ENCODE assay signal across 16 cellular contexts in the genomic region with DNA sequence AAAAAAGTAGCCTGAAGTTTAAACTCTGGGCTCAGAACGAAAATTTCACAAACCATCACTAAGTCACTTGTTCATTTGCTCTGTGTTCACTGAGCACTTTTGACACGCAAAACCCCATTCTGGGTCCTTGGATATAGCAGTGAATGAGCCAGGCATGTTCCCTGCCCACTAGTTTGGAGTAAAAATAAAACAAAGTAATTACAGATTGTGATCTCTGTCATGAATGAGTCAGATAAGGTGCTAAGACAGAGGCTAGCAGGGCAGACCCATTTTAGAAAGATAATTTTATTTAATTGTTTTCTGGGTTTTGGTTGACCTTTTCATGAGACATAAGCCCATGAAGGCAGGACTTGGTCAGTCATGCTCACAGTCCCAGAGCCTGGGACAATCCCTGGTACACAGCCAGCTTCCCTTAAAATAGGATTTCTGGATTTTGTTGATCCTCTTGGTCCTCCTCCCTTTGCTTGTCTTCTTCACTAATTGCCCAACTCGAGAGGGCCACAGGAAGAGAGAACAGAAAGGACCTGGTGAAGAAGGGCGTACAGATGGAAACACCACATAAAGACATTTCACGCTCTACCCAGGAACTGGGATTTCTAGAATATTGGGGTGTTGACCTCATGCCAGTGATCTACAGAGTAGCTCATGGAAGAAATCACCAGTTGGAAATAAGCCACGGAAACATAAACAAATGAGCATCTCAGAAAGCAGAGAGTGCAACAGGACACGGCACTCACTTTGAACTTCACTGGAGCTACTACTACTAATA.
DNase-seq lines count a peak whose midpoint lies in the region; ATAC-seq and TF ChIP-seq lines count a peak whose summit lies in the region.
"Had no signal": no experiment of that assay in that cellular context is flagged by ENCODE, and none has a peak within 500 bp of the region (broad histone marks: within the 10 kb centered on the region; RNA-seq: fewer than 3 reads in every experiment).

No MANE protein-coding gene starts in this region.

- H3K9me3 Mint-ChIP-seq in activated T-cell treated with anti-CD3 and anti-CD28 coated beads, Interleukin-2, amount 50 U/mL, for 4 hours: no peaks in the 10 kb centered on the region
- H3K9me3 Mint-ChIP-seq in activated CD4-positive, alpha-beta memory T cell treated with anti-CD3 and anti-CD28 coated beads, Interleukin-2, amount 10 ng/mL, durations not matched to agents 7 days and 5 days: no peaks in the 10 kb centered on the region
- no peaks in the 10 kb centered on the region for H3K9me3 Mint-ChIP-seq in stimulated activated naive CD8-positive, alpha-beta T cell treated with anti-CD3 and anti-CD28 coated beads, Interleukin-15, amount 100 ng/mL, for 72 hours
- H3K9me3 Mint-ChIP-seq: CD14-positive monocyte; stimulated activated memory B cell treated with anti-CD40 and anti-IgM and Interleukin-4, amounts not matched to agents 10 μg/mL and 1 μg/mL and 100 μg/mL, for 72 hours had no signal

- intact Hi-C loops in sciatic nerve (cut with DNase I): no loop called here

- peaks cover 8% of the 10 kb centered on the region for H3K4me1 ChIP-seq in foreskin keratinocyte

- POLR2A ChIA-PET in activated CD4-positive, alpha-beta memory T cell treated with anti-CD3 and anti-CD28 coated beads, Interleukin-2, amount 10 ng/mL, durations not matched to agents 7 days and 5 days (lab: Charles Lee): interaction anchor here (1.4 to 6.5 kb wide), 2 partner anchors 25 to 30 kb away, joined by 4 to 34 read pairs; no protein-coding TSS in a partner anchor

- H3K27me3 Mint-ChIP-seq in activated T-cell treated with anti-CD3 and anti-CD28 coated beads, Interleukin-2, amount 50 U/mL, for 4 hours (ENCODE audit: low read depth): no peaks in the 10 kb centered on the region
- H3K27me3 Mint-ChIP-seq in activated CD4-positive, alpha-beta memory T cell treated with anti-CD3 and anti-CD28 coated beads, Interleukin-2, amount 10 ng/mL, durations not matched to agents 7 days and 5 days: no peaks in the 10 kb centered on the region
- no peaks in the 10 kb centered on the region for H3K27me3 Mint-ChIP-seq in stimulated activated naive CD8-positive, alpha-beta T cell treated with anti-CD3 and anti-CD28 coated beads, Interleukin-15, amount 100 ng/mL, for 72 hours
- H3K27me3 Mint-ChIP-seq: stimulated activated memory B cell treated with anti-CD40 and anti-IgM and Interleukin-4, amounts not matched to agents 10 μg/mL and 1 μg/mL and 100 μg/mL, for 72 hours had no signal

- peaks cover 84% of the 10 kb centered on the region for H3K4me1 Mint-ChIP-seq in activated T-cell treated with anti-CD3 and anti-CD28 coated beads, Interleukin-2, amount 50 U/mL, for 4 hours (ENCODE audit: low read depth)
- H3K4me1 Mint-ChIP-seq in activated CD4-positive, alpha-beta memory T cell treated with anti-CD3 and anti-CD28 coated beads, Interleukin-2, amount 10 ng/mL, durations not matched to agents 7 days and 5 days: peaks cover 56% of the 10 kb centered on the region
- peaks cover 89% of the 10 kb centered on the region for H3K4me1 Mint-ChIP-seq in stimulated activated naive CD8-positive, alpha-beta T cell treated with anti-CD3 and anti-CD28 coated beads, Interleukin-15, amount 100 ng/mL, for 72 hours

- DNase-seq in activated T-cell treated with anti-CD3 and anti-CD28 coated beads, Interleukin-2, amount 50 U/mL, for 4 hours: no peak
- DNase-seq in activated T-cell treated with anti-CD3 and anti-CD28 coated beads for 4 hours: no peak
- no peak for DNase-seq in activated CD4-positive, alpha-beta memory T cell treated with anti-CD3 and anti-CD28 coated beads, Interleukin-2, amount 10 ng/mL, durations not matched to agents 7 days and 5 days
- DNase-seq in foreskin keratinocyte: no peak
- no peak for DNase-seq in stimulated activated naive CD8-positive, alpha-beta T cell treated with anti-CD3 and anti-CD28 coated beads, Interleukin-15, amount 100 ng/mL, for 72 hours
- no peak for DNase-seq in sciatic nerve (ENCODE audit: low spot score)
- DNase-seq: activated gamma-delta T cell treated with Interleukin-2 at 50 U/mL for 16 hours, cortex of kidney, left cardiac atrium, NCI-H226 had no signal

- ATAC-seq in activated T-cell treated with anti-CD3 and anti-CD28 coated beads, Interleukin-2, amount 50 U/mL, for 4 hours: peak; percentile 52 to 71
- peak; percentile 19 for ATAC-seq in foreskin keratinocyte
- ATAC-seq in stimulated activated naive CD8-positive, alpha-beta T cell treated with anti-CD3 and anti-CD28 coated beads, Interleukin-15, amount 100 ng/mL, for 72 hours: peak; percentile 48
- ATAC-seq in sciatic nerve: no peak
- ATAC-seq in HG03571 (IDR thresholded peaks at IDR 0.05; ENCODE audit: unreplicated experiment): no peak
- no peak for ATAC-seq in HG03378 (IDR thresholded peaks at IDR 0.05; ENCODE audit: unreplicated experiment)
- ATAC-seq: gastroesophageal sphincter; left cardiac atrium; stimulated activated memory B cell treated with anti-CD40 and anti-IgM and Interleukin-4, amounts not matched to agents 10 μg/mL and 1 μg/mL and 100 μg/mL, for 72 hours had no signal

- H3K27ac ChIP-seq in foreskin keratinocyte: no peak overlapping the region
- H3K27ac ChIP-seq: gastroesophageal sphincter, tibial nerve had no signal

- peaks cover 4% of the 10 kb centered on the region for H3K36me3 Mint-ChIP-seq in activated T-cell treated with anti-CD3 and anti-CD28 coated beads, Interleukin-2, amount 50 U/mL, for 4 hours (ENCODE audit: insufficient read depth)
- H3K36me3 Mint-ChIP-seq in activated CD4-positive, alpha-beta memory T cell treated with anti-CD3 and anti-CD28 coated beads, Interleukin-2, amount 10 ng/mL, durations not matched to agents 7 days and 5 days (ENCODE audit: low read depth): peaks cover 42% of the 10 kb centered on the region
- H3K36me3 Mint-ChIP-seq: CD14-positive monocyte; stimulated activated memory B cell treated with anti-CD40 and anti-IgM and Interleukin-4, amounts not matched to agents 10 μg/mL and 1 μg/mL and 100 μg/mL, for 72 hours had no signal

- CTCF ChIA-PET in activated CD4-positive, alpha-beta memory T cell treated with anti-CD3 and anti-CD28 coated beads, Interleukin-2, amount 10 ng/mL, durations not matched to agents 7 days and 5 days (lab: Charles Lee): interaction anchor here (1.1 kb wide), 1 partner anchor 103 kb away, joined by 3 read pairs; no protein-coding TSS in a partner anchor

- peak overlapping the region; percentile 49 for H3K27ac Mint-ChIP-seq in activated CD4-positive, alpha-beta memory T cell treated with anti-CD3 and anti-CD28 coated beads, Interleukin-2, amount 10 ng/mL, durations not matched to agents 7 days and 5 days
- peak overlapping the region; percentile 19 to 28 for H3K27ac Mint-ChIP-seq in stimulated activated naive CD8-positive, alpha-beta T cell treated with anti-CD3 and anti-CD28 coated beads, Interleukin-15, amount 100 ng/mL, for 72 hours
- H3K27ac Mint-ChIP-seq: CD14-positive monocyte had no signal

- H3K27me3 ChIP-seq in foreskin keratinocyte: no peaks in the 10 kb centered on the region
- H3K27me3 ChIP-seq: gastroesophageal sphincter, tibial nerve had no signal

- H3K4me3 Mint-ChIP-seq in activated T-cell treated with anti-CD3 and anti-CD28 coated beads, Interleukin-2, amount 50 U/mL, for 4 hours: peak overlapping the region; percentile 13
- H3K4me3 Mint-ChIP-seq in activated CD4-positive, alpha-beta memory T cell treated with anti-CD3 and anti-CD28 coated beads, Interleukin-2, amount 10 ng/mL, durations not matched to agents 7 days and 5 days: no peak overlapping the region
- H3K4me3 Mint-ChIP-seq in stimulated activated naive CD8-positive, alpha-beta T cell treated with anti-CD3 and anti-CD28 coated beads, Interleukin-15, amount 100 ng/mL, for 72 hours: peak overlapping the region; percentile 55 to 76
- H3K4me3 Mint-ChIP-seq: CD14-positive monocyte; stimulated activated memory B cell treated with anti-CD40 and anti-IgM and Interleukin-4, amounts not matched to agents 10 μg/mL and 1 μg/mL and 100 μg/mL, for 72 hours had no signal

- TF ChIP-seq CTCF in foreskin keratinocyte (conservative IDR thresholded peaks at IDR 0.05): no peak

Comparison
In these comparisons a context has a peak if more than half of its experiments do, and no peak if none do; other contexts are left out.
1. ATAC-seq: peak in activated T-cell treated with anti-CD3 and anti-CD28 coated beads, Interleukin-2, amount 50 U/mL, for 4 hours (2 of 2), foreskin keratinocyte (single experiment) and stimulated activated naive CD8-positive, alpha-beta T cell treated with anti-CD3 and anti-CD28 coated beads, Interleukin-15, amount 100 ng/mL, for 72 hours (single experiment); none in sciatic nerve (single experiment), HG03571 (single experiment) and HG03378 (single experiment).